In genomic region chr1:180178511-180179161, GRCh38 we compare ENCODE assay signal across 9 cellular contexts. TPM values are rescaled to one million over a fixed set of nuclear protein-coding genes. Genes with fewer than 3 reads are reported as not detected.
DNase-seq lines count a peak whose midpoint lies in the region; ATAC-seq and TF ChIP-seq lines count a peak whose summit lies in the region.
"Had no signal": no experiment of that assay in that cellular context is flagged by ENCODE, and none has a peak within 500 bp of the region (broad histone marks: within the 10 kb centered on the region; RNA-seq: fewer than 3 reads in every experiment).

No MANE protein-coding gene starts in this region.

- no peak overlapping the region for H3K9ac ChIP-seq in colonic mucosa (ENCODE audit: low read depth in 2 of 2, low read length in 2 of 2)

- DNase-seq in AG04450 (ENCODE audit: low read depth, low spot score) (no peak), GM13976 (ENCODE audit: low spot score) (peak; percentile 84), NCI-H1694 (lab: John Stamatoyannopoulos, UW) (peak; percentile 78), colonic mucosa (peak; percentile 74), lower lobe of right lung (peak; percentile 67)
- peak; percentile 80 for DNase-seq in activated CD4-positive, alpha-beta T cell treated with anti-CD3 and anti-CD28 coated beads for 36 hours
- DNase-seq in stimulated activated CD8-positive, alpha-beta memory T cell treated with anti-CD3 and anti-CD28 coated beads, Interleukin-2, amount 100 ng/mL, for 48 hours (ENCODE audit: low read depth in 2 of 2), result peak; percentile 30 to 49

- H3K27ac ChIP-seq in AG04450 (ENCODE audit: low read depth, low read length) (no peak overlapping the region), colonic mucosa (no peak overlapping the region), lower lobe of right lung (no peak overlapping the region)

- TF ChIP-seq CTCF in AG04450 (IDR thresholded peaks at IDR 0.05; ENCODE audit: low read depth, low read length), result peak; percentile 93
- TF ChIP-seq CTCF in GM13976 (IDR thresholded peaks at IDR 0.05; ENCODE audit: borderline replicate concordance, control extremely low read depth, extremely low read depth, insufficient read depth, missing control alignments), result peak; percentile 92
- TF ChIP-seq CTCF in colonic mucosa (IDR thresholded peaks at IDR 0.05), result peak; percentile 92
- TF ChIP-seq CTCF in lower lobe of right lung (IDR thresholded peaks at IDR 0.05), result peak; percentile 96

- H3K9me3 ChIP-seq in AG04450 (ENCODE audit: control insufficient read depth, insufficient read depth, low read length), result no peaks in the 10 kb centered on the region; the same call in 1 of the 2 replicates
- no peaks in the 10 kb centered on the region for H3K9me3 ChIP-seq in colonic mucosa
- no peaks in the 10 kb centered on the region for H3K9me3 ChIP-seq in lower lobe of right lung

- H3K9me3 Mint-ChIP-seq in activated CD4-positive, alpha-beta T cell treated with anti-CD3 and anti-CD28 coated beads for 36 hours (ENCODE audit: low read depth), result no peaks in the 10 kb centered on the region
- H3K9me3 Mint-ChIP-seq: stimulated activated naive CD8-positive, alpha-beta T cell treated with anti-CD3 and anti-CD28 coated beads, Interleukin-15, Interleukin-2, amounts not matched to agents 100 ng/mL and 50 ng/mL, for 24 hours had no signal

- peaks cover 4% of the 10 kb centered on the region for H3K36me3 Mint-ChIP-seq in activated CD4-positive, alpha-beta T cell treated with anti-CD3 and anti-CD28 coated beads for 36 hours (ENCODE audit: low read depth)

- no peaks in the 10 kb centered on the region for H3K27me3 ChIP-seq in AG04450 (ENCODE audit: control insufficient read depth, insufficient read depth, low read length)
- H3K27me3 ChIP-seq in colonic mucosa, result no peaks in the 10 kb centered on the region
- H3K27me3 ChIP-seq in lower lobe of right lung (ENCODE audit: low read depth), result no peaks in the 10 kb centered on the region

- peak; percentile 61 for ATAC-seq in activated CD4-positive, alpha-beta T cell treated with anti-CD3 and anti-CD28 coated beads for 36 hours
- ATAC-seq in lower lobe of right lung (peak; percentile 74 to 76), HG03457 (IDR thresholded peaks at IDR 0.05; ENCODE audit: unreplicated experiment) (no peak)

- H3K4me3 Mint-ChIP-seq in activated CD4-positive, alpha-beta T cell treated with anti-CD3 and anti-CD28 coated beads for 36 hours, result no peak overlapping the region
- H3K4me3 Mint-ChIP-seq: stimulated activated naive CD8-positive, alpha-beta T cell treated with anti-CD3 and anti-CD28 coated beads, Interleukin-15, Interleukin-2, amounts not matched to agents 100 ng/mL and 50 ng/mL, for 24 hours had no signal

- H3K27ac Mint-ChIP-seq in activated CD4-positive, alpha-beta T cell treated with anti-CD3 and anti-CD28 coated beads for 36 hours, result no peak overlapping the region

- intact Hi-C loops in activated CD4-positive, alpha-beta T cell treated with anti-CD3 and anti-CD28 coated beads for 36 hours (cut with DNase I, micrococcal nuclease), result loop anchor here (1.0 to 10.0 kb wide), 6 partner anchors 64 to 472 kb away; no protein-coding TSS in a partner anchor
- intact Hi-C loops in colonic mucosa (cut with DNase I) (loop anchor here (5.0 to 10.0 kb wide), 2 partner anchors 114 to 311 kb away; no protein-coding TSS in a partner anchor), lower lobe of right lung (cut with DNase I) (loop anchor here (10.0 kb wide), 1 partner anchor 84 kb away; no protein-coding TSS in a partner anchor)

- H3K4me1 Mint-ChIP-seq in activated CD4-positive, alpha-beta T cell treated with anti-CD3 and anti-CD28 coated beads for 36 hours, result no peaks in the 10 kb centered on the region

- H3K4me3 ChIP-seq in AG04450 (ENCODE audit: low read depth, low read length), result no peak overlapping the region
- no peak overlapping the region for H3K4me3 ChIP-seq in colonic mucosa
- no peak overlapping the region for H3K4me3 ChIP-seq in lower lobe of right lung

- CTCF ChIA-PET in AG04450 (lab: Charles Lee), result interaction anchor here (0.6 to 4.7 kb wide), 29 partner anchors 9 to 472 kb away, joined by 3 to 42 read pairs (median 4); partner anchors contain the start of gene TOR1AIP1
- CTCF ChIA-PET in activated CD4-positive, alpha-beta T cell treated with anti-CD3 and anti-CD28 coated beads for 36 hours (lab: Charles Lee), result interaction anchor here (0.5 to 5.3 kb wide), 57 partner anchors 9 to 1879 kb away, joined by 3 to 50 read pairs (median 4); partner anchors contain the start of gene CEP350

- H3K36me3 ChIP-seq in colonic mucosa (peaks cover 15% of the 10 kb centered on the region), lower lobe of right lung (peaks cover 51% of the 10 kb centered on the region)

- no peaks in the 10 kb centered on the region for H3K27me3 Mint-ChIP-seq in activated CD4-positive, alpha-beta T cell treated with anti-CD3 and anti-CD28 coated beads for 36 hours
- H3K27me3 Mint-ChIP-seq: stimulated activated naive CD8-positive, alpha-beta T cell treated with anti-CD3 and anti-CD28 coated beads, Interleukin-15, Interleukin-2, amounts not matched to agents 100 ng/mL and 50 ng/mL, for 24 hours had no signal

- in situ Hi-C loops in GM13976 (cut with MboI; ENCODE audit: low sequenced_read_pairs, unreplicated experiment), result no loop called here

- H3K4me1 ChIP-seq in colonic mucosa (no peaks in the 10 kb centered on the region), lower lobe of right lung (peaks cover 9% of the 10 kb centered on the region)

- POLR2A ChIA-PET in AG04450 (lab: Yijun Ruan, JAX), result interaction anchor here (0.6 kb wide), 1 partner anchor 266 kb away, joined by 3 read pairs; no protein-coding TSS in a partner anchor
- POLR2A ChIA-PET in activated CD4-positive, alpha-beta T cell treated with anti-CD3 and anti-CD28 coated beads for 36 hours (lab: Charles Lee), result interaction anchor here (1.2 to 1.3 kb wide), 2 partner anchors 11 to 310 kb away, joined by 3 read pairs; no protein-coding TSS in a partner anchor

RNA-seq across cellular contexts. Expression of gene QSOX1, which starts 24.0 kb away (rescaled TPM):
- 1,269 and 1,338 TPM in 2 replicates for polyA plus RNA-seq in AG04450 (2011; rRNA removed)
- 337 and 391 TPM in 2 replicates for polyA minus RNA-seq in AG04450 (2011; rRNA and poly(A)+ RNA removed)
- 10 to 100 TPM; 18.3 to 31.6 TPM for total RNA-seq in activated CD4-positive, alpha-beta T cell treated with anti-CD3 and anti-CD28 coated beads for 36 hours
- total RNA-seq in colonic mucosa, result 100 to 1,000 TPM; 395 to 450 TPM
- 241 TPM for total RNA-seq in lower lobe of right lung

RNA-seq across cellular contexts. Expression of gene LHX4, which starts 51.4 kb away (rescaled TPM):
- 0.10 and 0.11 TPM in 2 replicates for polyA plus RNA-seq in AG04450 (2011; rRNA removed)
- polyA minus RNA-seq in AG04450 (2011; rRNA and poly(A)+ RNA removed), result 0.14 and 0.17 TPM in 2 replicates
- total RNA-seq in activated CD4-positive, alpha-beta T cell treated with anti-CD3 and anti-CD28 coated beads for 36 hours, result not detected
- total RNA-seq in colonic mucosa (under 1 TPM; 0.74 to 0.77 TPM), lower lobe of right lung (not detected)
